In the genomic region with DNA sequence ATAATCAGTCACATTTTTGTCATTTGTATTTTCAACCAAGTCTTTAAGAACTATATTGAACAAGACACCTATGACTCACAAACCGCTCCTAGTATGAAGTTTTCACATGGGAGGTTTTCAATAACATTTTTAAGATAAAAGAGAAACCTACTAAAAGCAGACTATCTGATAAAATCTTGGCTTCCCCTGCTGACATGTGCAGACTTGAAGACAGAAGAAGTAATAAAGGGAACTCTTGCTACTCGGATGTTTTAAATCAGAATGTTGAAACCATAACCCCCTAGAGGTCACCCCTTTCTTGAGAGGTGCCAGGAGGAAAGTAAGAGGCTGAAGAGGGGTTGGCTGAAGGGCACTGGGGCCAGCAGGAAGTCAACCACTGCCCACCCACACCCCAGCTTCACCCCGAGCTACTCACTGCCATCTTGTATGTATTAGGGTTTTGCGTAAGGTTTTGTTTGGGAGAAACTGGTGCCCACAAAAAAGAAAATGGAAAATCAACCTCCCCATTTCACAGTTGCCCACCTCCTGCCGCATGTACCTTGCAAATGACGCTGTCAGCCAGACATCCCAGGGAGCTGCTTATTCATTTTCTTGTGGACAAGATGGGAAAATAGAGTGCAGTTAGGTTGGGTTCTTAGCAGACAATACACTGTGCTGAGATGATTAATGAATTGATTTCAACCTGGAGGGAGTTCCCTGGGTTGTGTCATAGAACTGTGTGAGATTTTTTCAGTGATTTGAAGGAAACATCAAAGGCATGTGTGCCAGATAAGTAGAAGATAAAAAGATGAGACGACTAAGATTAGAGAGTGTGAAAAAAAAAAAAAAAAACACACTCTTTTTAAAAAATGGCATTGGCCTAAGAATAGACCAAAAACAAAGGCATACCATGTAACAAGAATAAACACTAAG, we compare ENCODE assay signal across 10 cellular contexts.
A peak's percentile ranks its signal among the peaks of the same experiment; 100 is the strongest.
DNase-seq lines count a peak whose midpoint lies in the region; ATAC-seq, FAIRE-seq and TF ChIP-seq lines count a peak whose summit lies in the region.
"Had no signal": no experiment of that assay in that cellular context is flagged by ENCODE, and none has a peak within 500 bp of the region (broad histone marks: within the 10 kb centered on the region; RNA-seq: fewer than 3 reads in every experiment).

No MANE protein-coding gene starts in this region.

- FAIRE-seq in H54 (lab: Jason Lieb, UNC), result no peak

- peaks cover 14% of the 10 kb centered on the region for H3K4me1 ChIP-seq in upper lobe of right lung

- H3K4me3 ChIP-seq in fibroblast of the aortic adventitia (ENCODE audit: low read depth, low read length), result no peak overlapping the region
- no peak overlapping the region for H3K4me3 ChIP-seq in upper lobe of right lung

- H3K27me3 ChIP-seq in upper lobe of right lung, result no peaks in the 10 kb centered on the region

- ATAC-seq in upper lobe of right lung, result peak; percentile 9
- no peak for ATAC-seq in HG02885 (IDR thresholded peaks at IDR 0.05; ENCODE audit: poor library complexity, unreplicated experiment)

- DNase-seq in stimulated activated CD4-positive, alpha-beta T cell treated with anti-CD3 and anti-CD28 coated beads, Interleukin-12 subunit alpha, Interleukin-12 subunit beta, amount 100 ng/mL, for 48 hours (ENCODE audit: low read depth in 2 of 3, low spot score in 1 of 3), result peak; percentile 28 to 36 (median 30)
- no peak for DNase-seq in stimulated activated CD4-positive, alpha-beta T cell treated with anti-CD3 and anti-CD28 coated beads, Interleukin-12 subunit alpha, Interleukin-12 subunit beta, amount 100 ng/mL, for 4 hours
- peak; percentile 18 for DNase-seq in activated T-cell treated with anti-CD3 and anti-CD28 coated beads for 4 hours
- peak; percentile 79 for DNase-seq in fibroblast of the aortic adventitia (ENCODE audit: low read depth)
- no peak for DNase-seq in upper lobe of right lung
- DNase-seq in D341Med (ENCODE audit: low spot score), result no peak
- no peak for DNase-seq in H54 (ENCODE audit: insufficient read length, low spot score)
- DNase-seq: islet precursor cell had no signal

- intact Hi-C loops in upper lobe of right lung (cut with DNase I), result no loop called here

- no peak for TF ChIP-seq POLR2A in H54 (IDR thresholded peaks at IDR 0.05; ENCODE audit: low read depth, low read length)

- no peak for TF ChIP-seq CTCF in fibroblast of the aortic adventitia (IDR thresholded peaks at IDR 0.05; ENCODE audit: insufficient read depth, low read length)
- TF ChIP-seq CTCF in upper lobe of right lung (IDR thresholded peaks at IDR 0.05), result no peak

- H3K36me3 ChIP-seq in upper lobe of right lung, result no peaks in the 10 kb centered on the region

- no peaks in the 10 kb centered on the region for H3K9me3 ChIP-seq in upper lobe of right lung

- no peak overlapping the region for H3K27ac ChIP-seq in upper lobe of right lung
- H3K27ac ChIP-seq: C4-2B had no signal

Comparison
In these comparisons a context has a peak if more than half of its experiments do, and no peak if none do; other contexts are left out.
1. DNase-seq: peak in stimulated activated CD4-positive, alpha-beta T cell treated with anti-CD3 and anti-CD28 coated beads, Interleukin-12 subunit alpha, Interleukin-12 subunit beta, amount 100 ng/mL, for 48 hours (3 of 3), activated T-cell treated with anti-CD3 and anti-CD28 coated beads for 4 hours (single experiment) and fibroblast of the aortic adventitia (single experiment); none in stimulated activated CD4-positive, alpha-beta T cell treated with anti-CD3 and anti-CD28 coated beads, Interleukin-12 subunit alpha, Interleukin-12 subunit beta, amount 100 ng/mL, for 4 hours (single experiment), upper lobe of right lung (single experiment), D341Med (single experiment) and H54 (single experiment).